In genomic region chr12:131764738-131765137, GRCh38 we compare ENCODE assay signal across 22 cellular contexts. TPM values are rescaled to one million over a fixed set of nuclear protein-coding genes. Genes with fewer than 3 reads are reported as not detected.
DNase-seq lines count a peak whose midpoint lies in the region; ATAC-seq lines count a peak whose summit lies in the region.
"Had no signal": no experiment of that assay in that cellular context is flagged by ENCODE, and none has a peak within 500 bp of the region (broad histone marks: within the 10 kb centered on the region; RNA-seq: fewer than 3 reads in every experiment).

No MANE protein-coding gene starts in this region.

- H3K27me3 Mint-ChIP-seq in IgD-negative memory B cell = no peaks in the 10 kb centered on the region
- no peaks in the 10 kb centered on the region for H3K27me3 Mint-ChIP-seq in activated T-cell treated with anti-CD3 and anti-CD28 coated beads, Interleukin-2, amount 50 U/mL, for 4 hours (ENCODE audit: low read depth)
- H3K27me3 Mint-ChIP-seq: CD4-positive, alpha-beta T cell had no signal

- peak overlapping the region in 2 of 3 donors; percentile 18 to 25 for H3K27ac Mint-ChIP-seq in IgD-negative memory B cell
- H3K27ac Mint-ChIP-seq: CD4-positive, alpha-beta T cell had no signal

- ATAC-seq in activated T-cell treated with anti-CD3 and anti-CD28 coated beads, Interleukin-2, amount 50 U/mL, for 4 hours = no peak

- H3K9me3 Mint-ChIP-seq in IgD-negative memory B cell = no peaks in the 10 kb centered on the region
- no peaks in the 10 kb centered on the region for H3K9me3 Mint-ChIP-seq in activated T-cell treated with anti-CD3 and anti-CD28 coated beads, Interleukin-2, amount 50 U/mL, for 4 hours
- H3K9me3 Mint-ChIP-seq: CD4-positive, alpha-beta T cell had no signal

- H3K4me1 Mint-ChIP-seq in IgD-negative memory B cell = peaks cover 15 to 19% (median 17%) of the 10 kb centered on the region in 3 donors
- peaks cover 2% of the 10 kb centered on the region for H3K4me1 Mint-ChIP-seq in activated T-cell treated with anti-CD3 and anti-CD28 coated beads, Interleukin-2, amount 50 U/mL, for 4 hours (ENCODE audit: low read depth)

- DNase-seq in fibroblast of peridontal ligament (ENCODE audit: extremely low read depth) = peak; percentile 76
- peak; percentile 38 for DNase-seq in midbrain (lab: John Stamatoyannopoulos, UW)
- no peak for DNase-seq in kidney glomerular epithelial cell (lab: John Stamatoyannopoulos, UW)
- DNase-seq in HPDE6-E6E7 (ENCODE audit: extremely low spot score) = no peak
- no peak for DNase-seq in activated T-cell treated with anti-CD3 and anti-CD28 coated beads, Interleukin-2, amount 50 U/mL, for 4 hours
- DNase-seq: BE2C; CD4-positive, alpha-beta T cell; COR-L47; DMS79; NCI-H1105; NCI-H2029 treated with DMSO at 0.1 percent for 48 hours; NCI-H226; NCI-H524; NCI-H774; NK-92 treated with Interleukin-12 subunit alpha and Interleukin-12 subunit beta, amount 100 ng/mL, for 24 hours; SHP77 treated with DMSO at 0.1 percent for 48 hours had no signal

- H3K27ac ChIP-seq in temporal lobe (ENCODE audit: low read depth, low read length) = peak overlapping the region; percentile 37
- H3K27ac ChIP-seq: A549, HL-60, KMS-11, RWPE1 had no signal

- H3K4me3 Mint-ChIP-seq in IgD-negative memory B cell = no peak overlapping the region
- H3K4me3 Mint-ChIP-seq in activated T-cell treated with anti-CD3 and anti-CD28 coated beads, Interleukin-2, amount 50 U/mL, for 4 hours = no peak overlapping the region
- H3K4me3 Mint-ChIP-seq: CD4-positive, alpha-beta T cell had no signal

- H3K36me3 Mint-ChIP-seq in IgD-negative memory B cell = peaks cover 9% of the 10 kb centered on the region
- H3K36me3 Mint-ChIP-seq in activated T-cell treated with anti-CD3 and anti-CD28 coated beads, Interleukin-2, amount 50 U/mL, for 4 hours (ENCODE audit: insufficient read depth) = peaks cover 41% of the 10 kb centered on the region

RNA-seq across cellular contexts. Expression of gene SFSWAP, which starts 53.8 kb away (rescaled TPM):
- polyA plus RNA-seq in IgD-negative memory B cell = 24.2 TPM
- total RNA-seq in temporal lobe = 17.0 TPM
- 10 to 100 TPM; 72.4 to 77.8 (median 76.7) TPM for total RNA-seq in activated T-cell treated with anti-CD3 and anti-CD28 coated beads, Interleukin-2, amount 50 U/mL, for 4 hours

Comparison
In these comparisons a context has a peak if more than half of its experiments do, and no peak if none do; other contexts are left out.
1. DNase-seq: peak in fibroblast of peridontal ligament (single experiment) and midbrain (single experiment); none in kidney glomerular epithelial cell (single experiment), HPDE6-E6E7 (single experiment) and activated T-cell treated with anti-CD3 and anti-CD28 coated beads, Interleukin-2, amount 50 U/mL, for 4 hours (single experiment).